Comparison of ENCODE assay signal across 11 cellular contexts in the genomic region with DNA sequence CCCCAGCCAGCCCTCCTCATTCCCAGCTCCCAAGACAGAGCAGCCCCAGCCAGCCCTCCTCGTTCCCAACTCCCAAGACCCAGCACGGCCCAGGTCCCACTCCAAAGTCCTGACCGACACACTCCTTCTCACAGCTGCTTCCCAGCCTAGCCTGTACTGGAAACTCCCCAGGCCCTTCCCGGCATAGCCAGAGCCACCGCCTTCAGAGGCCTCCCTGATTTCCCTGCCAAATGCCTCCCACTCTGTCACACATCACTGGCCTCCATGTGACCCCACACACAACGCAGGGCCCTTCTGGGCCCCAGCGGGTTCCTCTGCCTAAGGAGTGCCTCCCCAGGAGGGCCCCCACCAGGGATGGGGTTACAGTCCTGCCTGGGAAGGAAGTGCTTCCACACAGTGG. TPM values are rescaled to one million over a fixed set of nuclear protein-coding genes. Genes with fewer than 3 reads are reported as not detected.
DNase-seq lines count a peak whose midpoint lies in the region; ATAC-seq and TF ChIP-seq lines count a peak whose summit lies in the region.
"Had no signal": no experiment of that assay in that cellular context is flagged by ENCODE, and none has a peak within 500 bp of the region (broad histone marks: within the 10 kb centered on the region; RNA-seq: fewer than 3 reads in every experiment).

No MANE protein-coding gene starts in this region.

- ATAC-seq in effector memory CD8-positive, alpha-beta T cell (replicated peaks): no peak
- ATAC-seq: left cardiac atrium had no signal

- no peak for TF ChIP-seq EP300 in neural cell (conservative IDR thresholded peaks at IDR 0.05; ENCODE audit: poor library complexity, severe bottlenecking)

- peak in 1 of 5 donors; percentile 21 for DNase-seq in CD4-positive, alpha-beta memory T cell
- DNase-seq in Karpas-422 (no peak), NCI-H446 treated with DMSO at 0.1 percent for 48 hours (lab: John Stamatoyannopoulos, UW) (no peak), GOT3 (lab: John Stamatoyannopoulos, UW) (no peak), AG08395 (ENCODE audit: low spot score) (no peak)
- DNase-seq in effector memory CD8-positive, alpha-beta T cell: no peak
- DNase-seq in activated effector memory CD4-positive, alpha-beta T cell treated with anti-CD3 and anti-CD28 coated beads, Interleukin-2, amount 50 U/mL, for 16 hours: no peak
- DNase-seq: activated CD8-positive, alpha-beta memory T cell treated with anti-CD3 and anti-CD28 coated beads, Interleukin-2, amount 50 U/mL, for 4 hours; effector CD8-positive, alpha-beta T cell; left cardiac atrium had no signal

- peak overlapping the region; percentile 69 to 86 (median 77) for H3K4me3 Mint-ChIP-seq in CD4-positive, alpha-beta memory T cell
- H3K4me3 Mint-ChIP-seq in effector memory CD8-positive, alpha-beta T cell: peak overlapping the region; percentile 48 to 87

- no peak for TF ChIP-seq RAD21 in neural cell (conservative IDR thresholded peaks at IDR 0.05)

- H3K36me3 Mint-ChIP-seq in CD4-positive, alpha-beta memory T cell: peaks cover 9 to 35% of the 10 kb centered on the region in 2 donors
- peaks cover 36% of the 10 kb centered on the region for H3K36me3 Mint-ChIP-seq in effector memory CD8-positive, alpha-beta T cell (ENCODE audit: insufficient read depth)

- intact Hi-C loops in CD4-positive, alpha-beta memory T cell (cut with micrococcal nuclease): no loop called here

- H4K20me1 ChIP-seq in Karpas-422 (ENCODE audit: insufficient read depth, low read depth, low read length) (peaks cover 46% of the 10 kb centered on the region; the same call in 1 of the 2 replicates), neural cell (ENCODE audit: insufficient read depth) (no peaks in the 10 kb centered on the region)

- TF ChIP-seq CTCF in neural cell (IDR thresholded peaks at IDR 0.05; ENCODE audit: poor library complexity, severe bottlenecking): no peak

- H3K27me3 Mint-ChIP-seq in CD4-positive, alpha-beta memory T cell: no peaks in the 10 kb centered on the region
- H3K27me3 Mint-ChIP-seq in effector memory CD8-positive, alpha-beta T cell: no peaks in the 10 kb centered on the region

- H3K9me2 ChIP-seq in Karpas-422 (replicated peaks; ENCODE audit: insufficient read depth, low read length) (no peaks in the 10 kb centered on the region), neural cell (ENCODE audit: insufficient read depth, low read length) (no peaks in the 10 kb centered on the region)

- no peak overlapping the region for H3K4me3 ChIP-seq in CD4-positive, alpha-beta memory T cell (ENCODE audit: low read length in 2 of 2)
- H3K4me3 ChIP-seq in Karpas-422 (ENCODE audit: low read length): peak overlapping the region; percentile 37; the same call in 1 of the 2 replicates
- H3K4me3 ChIP-seq in neural cell (ENCODE audit: low read length): peak overlapping the region; percentile 36

- peak overlapping the region; percentile 39; the same call in 1 of the 2 replicates for H3K9ac ChIP-seq in Karpas-422 (ENCODE audit: low read length)
- H3K9ac ChIP-seq in neural cell (ENCODE audit: low read length): no peak overlapping the region

- no peaks in the 10 kb centered on the region for H3F3A ChIP-seq in neural cell (ENCODE audit: insufficient read depth, low read length, poor library complexity, severe bottlenecking)

- H3K79me2 ChIP-seq in Karpas-422 (ENCODE audit: low read length) (peaks cover 61% of the 10 kb centered on the region), neural cell (replicated peaks; ENCODE audit: insufficient read depth, low read length) (peaks cover 39% of the 10 kb centered on the region)

- no peaks in the 10 kb centered on the region for H3K9me3 Mint-ChIP-seq in CD4-positive, alpha-beta memory T cell
- H3K9me3 Mint-ChIP-seq in effector memory CD8-positive, alpha-beta T cell: no peaks in the 10 kb centered on the region

- no peaks in the 10 kb centered on the region for H3K36me3 ChIP-seq in CD4-positive, alpha-beta memory T cell (ENCODE audit: insufficient read depth, low read length)
- H3K36me3 ChIP-seq in Karpas-422 (ENCODE audit: insufficient read depth, low read length): 0 out of 2 replicates have a peak, but pooled peaks cover 8% of the 10 kb centered on the region
- H3K36me3 ChIP-seq in neural cell (ENCODE audit: insufficient read depth, low read length): no peaks in the 10 kb centered on the region

- peak overlapping the region; percentile 58 to 91 (median 83) for H3K27ac Mint-ChIP-seq in CD4-positive, alpha-beta memory T cell
- H3K27ac Mint-ChIP-seq in effector memory CD8-positive, alpha-beta T cell: peak overlapping the region; percentile 79 to 92

- POLR2A ChIA-PET in CD4-positive, alpha-beta memory T cell (lab: Charles Lee; ENCODE audit: partially characterized antibody): interaction anchor here (0.8 kb wide), 1 partner anchor 14 kb away, joined by 3 read pairs; no protein-coding TSS in a partner anchor

- CTCF ChIA-PET in CD4-positive, alpha-beta memory T cell (lab: Charles Lee; ENCODE audit: partially characterized antibody): interaction anchor here (2.4 kb wide), 1 partner anchor 149 kb away, joined by 9 read pairs; no protein-coding TSS in a partner anchor

- peak overlapping the region; percentile 99 for H3K4me2 ChIP-seq in Karpas-422 (ENCODE audit: low read depth, low read length, poor library complexity, severe bottlenecking)
- H3K4me2 ChIP-seq in neural cell (ENCODE audit: low read length): no peak overlapping the region

- H3K4me1 Mint-ChIP-seq in CD4-positive, alpha-beta memory T cell: peaks cover 25 to 49% (median 33%) of the 10 kb centered on the region in 4 donors
- peaks cover 41 to 44% of the 10 kb centered on the region in 2 donors for H3K4me1 Mint-ChIP-seq in effector memory CD8-positive, alpha-beta T cell (ENCODE audit: low read depth in 2 of 2)

- H3K9me3 ChIP-seq in CD4-positive, alpha-beta memory T cell (ENCODE audit: control insufficient read depth in 1 of 2, low read length in 2 of 2): no peaks in the 10 kb centered on the region
- H3K9me3 ChIP-seq in Karpas-422 (ENCODE audit: low read length): no peaks in the 10 kb centered on the region
- H3K9me3 ChIP-seq in neural cell (ENCODE audit: low read length): no peaks in the 10 kb centered on the region

- H3K27me3 ChIP-seq in CD4-positive, alpha-beta memory T cell (ENCODE audit: insufficient read depth, low read length): no peaks in the 10 kb centered on the region
- H3K27me3 ChIP-seq in Karpas-422 (ENCODE audit: low read length): no peaks in the 10 kb centered on the region
- H3K27me3 ChIP-seq in neural cell (ENCODE audit: insufficient read depth, low read depth, low read length): no peaks in the 10 kb centered on the region

- no peak overlapping the region for H2AFZ ChIP-seq in Karpas-422 (ENCODE audit: low read length)
- no peak overlapping the region for H2AFZ ChIP-seq in neural cell (ENCODE audit: low read depth, low read length)

- H3K4me1 ChIP-seq in CD4-positive, alpha-beta memory T cell (ENCODE audit: insufficient read depth, low read length): peaks cover 43% of the 10 kb centered on the region
- peaks cover 34% of the 10 kb centered on the region for H3K4me1 ChIP-seq in Karpas-422 (ENCODE audit: low read length)

- H3K27ac ChIP-seq in CD4-positive, alpha-beta memory T cell (ENCODE audit: low read depth, low read length): no peak overlapping the region
- H3K27ac ChIP-seq in Karpas-422 (ENCODE audit: low read length) (no peak overlapping the region), neural cell (ENCODE audit: low read length) (no peak overlapping the region)

TF ChIP-seq in neural cell, 6 proteins besides CTCF, POLR2A, EP300 and RAD21:
- no peak for TF ChIP-seq MXI1 (conservative IDR thresholded peaks at IDR 0.05; ENCODE audit: poor library complexity, severe bottlenecking)

RNA-seq across cellular contexts. Expression of a gene that starts 2.8 kb away (rescaled TPM):
- 10 to 100 TPM; 82.8 to 92.9 TPM for total RNA-seq in CD4-positive, alpha-beta memory T cell
- 10 to 100 TPM; 79.4 to 96.7 TPM for polyA plus RNA-seq in CD4-positive, alpha-beta memory T cell
- total RNA-seq in Karpas-422 (2014; rRNA removed; shearing (Covaris generic); ENCODE audit: low replicate concordance): 46.1 and 59.3 TPM in 2 replicates
- polyA plus RNA-seq in neural cell: 76.5 and 79.7 TPM in 2 replicates
- 56.6 and 62.6 TPM in 2 replicates for polyA minus RNA-seq in neural cell

RNA-seq across cellular contexts. Expression of a gene that starts 9.4 kb away (rescaled TPM):
- 10 to 100 TPM in 1 of 2 experiments, 1 to 10 TPM in 1; 9.6 to 11.5 TPM for total RNA-seq in CD4-positive, alpha-beta memory T cell
- polyA plus RNA-seq in CD4-positive, alpha-beta memory T cell: under 1 TPM in 1 of 2 donors, not detected in 1; 0.25 TPM
- 1.2 and 1.4 TPM in 2 replicates for total RNA-seq in Karpas-422 (2014; rRNA removed; shearing (Covaris generic); ENCODE audit: low replicate concordance)
- polyA plus RNA-seq in neural cell: 9.8 and 16.0 TPM in 2 replicates
- polyA minus RNA-seq in neural cell: 2.0 and 4.4 TPM in 2 replicates

RNA-seq across cellular contexts. Expression of a gene that starts 24.3 kb away (rescaled TPM):
- total RNA-seq in CD4-positive, alpha-beta memory T cell: 1 to 10 TPM; 2.4 to 3.3 TPM
- polyA plus RNA-seq in CD4-positive, alpha-beta memory T cell: under 1 TPM in 1 of 2 donors, not detected in 1; 0.31 TPM
- total RNA-seq in Karpas-422 (2014; rRNA removed; shearing (Covaris generic); ENCODE audit: low replicate concordance): 2.2 and 2.5 TPM in 2 replicates
- 0.74 TPM in 1 of 2 replicates, not detected in the other for polyA plus RNA-seq in neural cell
- polyA minus RNA-seq in neural cell: not detected in 2 replicates

RNA-seq across cellular contexts. Expression of a gene that starts 36.9 kb away (rescaled TPM):
- 10 to 100 TPM; 59.7 to 65.6 TPM for total RNA-seq in CD4-positive, alpha-beta memory T cell
- polyA plus RNA-seq in CD4-positive, alpha-beta memory T cell: 1 to 10 TPM; 5.4 to 6.9 TPM
- 28.1 and 94.6 TPM in 2 replicates for total RNA-seq in Karpas-422 (2014; rRNA removed; shearing (Covaris generic); ENCODE audit: low replicate concordance)
- 186 and 230 TPM in 2 replicates for polyA plus RNA-seq in neural cell
- 105 and 125 TPM in 2 replicates for polyA minus RNA-seq in neural cell

RNA-seq across cellular contexts. Expression of a gene that starts 37.6 kb away (rescaled TPM):
- 10 to 100 TPM; 24.1 to 27.9 TPM for total RNA-seq in CD4-positive, alpha-beta memory T cell
- polyA plus RNA-seq in CD4-positive, alpha-beta memory T cell: 10 to 100 TPM; 15.4 to 16.7 TPM
- total RNA-seq in Karpas-422 (2014; rRNA removed; shearing (Covaris generic); ENCODE audit: low replicate concordance): 14.9 and 45.1 TPM in 2 replicates
- 25.0 and 36.8 TPM in 2 replicates for polyA plus RNA-seq in neural cell
- 21.9 and 24.3 TPM in 2 replicates for polyA minus RNA-seq in neural cell

Comparison
In these comparisons a context has a peak if more than half of its experiments do, and no peak if none do; other contexts are left out.
1. H3K4me3 ChIP-seq: peak in Karpas-422 (single experiment) and neural cell (single experiment); none in CD4-positive, alpha-beta memory T cell (0 of 2).